In genomic region chr16:79284760-79285159, GRCh38 we compare ENCODE assay signal across 16 cellular contexts.
"Had no signal": no experiment of that assay in that cellular context is flagged by ENCODE, and none has a peak within 500 bp of the region (broad histone marks: within the 10 kb centered on the region; RNA-seq: fewer than 3 reads in every experiment).

No MANE protein-coding gene starts in this region.

- FAIRE-seq: endometrium had no signal

- H3K4me3 ChIP-seq: hepatocyte, thyroid gland had no signal

- H3K27ac ChIP-seq: hepatocyte, thyroid gland, VCaP had no signal

- H3K36me3 ChIP-seq: thyroid gland had no signal

- H3K79me2 ChIP-seq: hepatocyte had no signal

- DNase-seq: activated gamma-delta T cell; activated naive CD4-positive, alpha-beta T cell treated with anti-CD3 and anti-CD28 coated beads, Interleukin-2, amount 50 U/mL, for 16 hours; aorta; effector CD4-positive, alpha-beta T cell; foreskin fibroblast; immature natural killer cell; kidney glomerular epithelial cell; midbrain; natural killer cell; stimulated activated CD4-positive, alpha-beta T cell treated with anti-CD3 and anti-CD28 coated beads, Interleukin-4, amount 100 ng/mL, for 24 hours; stimulated activated naive CD4-positive, alpha-beta T cell treated with Interleukin-2 at 50 U/mL for 16 hours; thyroid gland had no signal

- H2AFZ ChIP-seq: hepatocyte had no signal

- ATAC-seq: activated CD4-positive, CD25-positive, alpha-beta regulatory T cell treated with anti-CD3 and anti-CD28 coated beads, Interleukin-2, amount 50 U/mL, for 24 hours; natural killer cell had no signal

- H3K4me2 ChIP-seq: hepatocyte had no signal

- H3K27me3 ChIP-seq: hepatocyte, thyroid gland had no signal

- H3K9me3 ChIP-seq: thyroid gland had no signal
